Comparison of ENCODE assay signal across 31 cellular contexts in genomic region chr4:589219-589963, GRCh38. TPM values are rescaled to one million over a fixed set of nuclear protein-coding genes. Genes with fewer than 3 reads are reported as not detected.
"Had no signal": no experiment of that assay in that cellular context is flagged by ENCODE, and none has a peak within 500 bp of the region (broad histone marks: within the 10 kb centered on the region; RNA-seq: fewer than 3 reads in every experiment).

No MANE protein-coding gene starts in this region.

- ATAC-seq: left colon; mucosa of descending colon; naive thymus-derived CD4-positive, alpha-beta T cell; natural killer cell treated with Interleukin-12 subunit alpha and Interleukin-12 subunit beta and Interleukin-15 and Interleukin-18, amount 100 ng/mL, for 72 hours; right lobe of liver; stimulated activated memory B cell treated with anti-CD40 and anti-IgM and Interleukin-4, amounts not matched to agents 10 μg/mL and 1 μg/mL and 100 μg/mL, for 72 hours; stimulated activated naive CD8-positive, alpha-beta T cell treated with anti-CD3 and anti-CD28 coated beads, Interleukin-15, amount 100 ng/mL, for 72 hours; upper lobe of right lung had no signal

- H3K4me1 ChIP-seq: left ventricle myocardium inferior, parathyroid adenoma, right atrium auricular region, right lobe of liver, upper lobe of right lung had no signal

- H3K36me3 ChIP-seq: left ventricle myocardium inferior, right atrium auricular region, right lobe of liver, upper lobe of right lung had no signal

- H3K27me3 ChIP-seq: right atrium auricular region, right lobe of liver had no signal

- H3K9me3 ChIP-seq: mucosa of descending colon, right lobe of liver, upper lobe of right lung had no signal

- H3K4me3 ChIP-seq: left ventricle myocardium inferior, lung, mucosa of descending colon, right atrium auricular region, right lobe of liver, smooth muscle cell, upper lobe of right lung had no signal

- DNase-seq: hypothalamus; immature natural killer cell; kidney; left colon; left ventricle myocardium inferior; mesendoderm; midbrain; mucosa of descending colon; naive thymus-derived CD4-positive, alpha-beta T cell; stimulated activated CD4-positive, alpha-beta T cell treated with anti-CD3 and anti-CD28 coated beads, Interleukin-1b, Interleukin-23, amount 100 ng/mL, for 48 hours; stimulated activated CD4-positive, alpha-beta T cell treated with anti-CD3 and anti-CD28 coated beads, Interleukin-2, amount 100 ng/mL, for 48 hours; stimulated activated CD4-positive, alpha-beta T cell treated with anti-CD3 and anti-CD28 coated beads, Interleukin-4, amount 100 ng/mL, for 4 hours; stimulated activated CD8-positive, alpha-beta memory T cell treated with anti-CD3 and anti-CD28 coated beads, Interleukin-4, amount 100 ng/mL, for 48 hours; stimulated activated naive CD4-positive, alpha-beta T cell treated with Interleukin-2 at 50 U/mL for 16 hours; stimulated activated naive CD8-positive, alpha-beta T cell treated with anti-CD3 and anti-CD28 coated beads, Interleukin-15, amount 100 ng/mL, for 72 hours; substantia nigra; trophoblast cell; upper lobe of right lung had no signal

- H3K27ac ChIP-seq: left ventricle myocardium inferior, parathyroid adenoma, right atrium auricular region, right lobe of liver, upper lobe of right lung had no signal

RNA-seq across cellular contexts. Expression of gene TMEM271, which starts 13.3 kb away (rescaled TPM):
- total RNA-seq: kidney; left colon; left ventricle myocardium inferior; lung; myocyte; naive thymus-derived CD4-positive, alpha-beta T cell; natural killer cell treated with Interleukin-12 subunit alpha and Interleukin-12 subunit beta and Interleukin-15 and Interleukin-18, amount 100 ng/mL, for 72 hours; omental fat pad; progenitor cell of endocrine pancreas; pulmonary artery endothelial cell; renal cortical epithelial cell; right atrium auricular region; right lobe of liver; skeletal muscle tissue; smooth muscle cell; upper lobe of right lung had no signal
- polyA plus RNA-seq: immature natural killer cell; lung; naive thymus-derived CD4-positive, alpha-beta T cell; smooth muscle cell had no signal
